1 cellular context compared by ENCODE assay signal in the genomic region with DNA sequence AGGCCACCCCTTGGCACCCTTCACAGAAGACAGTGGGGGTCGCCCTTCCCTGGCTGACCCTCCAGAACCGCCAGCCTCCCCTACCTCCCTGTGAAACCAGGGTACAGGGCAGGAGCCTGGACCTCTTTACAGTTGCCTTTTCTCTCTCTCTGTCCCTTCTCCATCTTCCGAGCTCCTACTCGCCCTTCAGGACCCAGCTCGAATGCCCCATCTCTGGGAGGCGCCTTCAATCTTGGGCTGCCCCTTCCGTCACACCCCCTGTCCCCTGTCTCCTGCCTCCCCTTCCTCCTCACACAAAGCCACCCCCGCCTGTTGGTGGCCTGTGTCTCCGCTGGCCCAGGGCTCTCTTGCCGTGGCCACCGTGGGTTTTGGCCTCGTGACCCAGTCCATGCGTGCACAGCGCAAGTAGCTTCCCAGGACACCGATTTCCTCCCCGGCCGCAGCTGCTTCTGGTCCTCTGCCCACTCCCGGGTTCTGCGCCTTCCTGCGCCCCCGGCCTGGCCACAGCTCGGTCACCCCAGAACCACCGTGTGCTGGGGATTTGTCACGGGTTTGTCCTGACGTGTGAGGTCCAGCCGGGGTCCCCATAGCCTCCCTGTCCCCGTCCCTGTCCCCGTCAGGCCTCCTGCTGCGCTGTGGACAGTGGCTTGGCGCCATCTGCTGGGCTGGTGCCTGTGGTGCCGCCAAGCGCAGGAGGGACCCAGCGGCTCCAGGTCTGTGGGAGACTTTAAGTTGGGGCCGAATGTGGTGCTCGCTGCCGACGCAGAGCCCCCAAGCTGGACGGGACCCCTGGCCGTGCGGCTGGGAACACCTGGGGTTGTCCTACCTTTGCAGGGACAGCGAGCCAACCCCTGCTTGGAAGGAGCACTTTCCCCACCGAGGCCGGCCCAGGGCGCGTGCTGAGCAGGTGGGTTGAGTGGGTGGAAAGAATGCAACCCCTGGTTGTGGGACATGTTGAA.
A peak's percentile ranks its signal among the peaks of the same experiment; 100 is the strongest.
TF ChIP-seq lines count a peak whose summit lies in the region.

No MANE protein-coding gene starts in this region.

TF ChIP-seq in WTC11, 78 proteins besides CTCF, POLR2A, EP300 and RAD21 (continued from another document and continues in another):
- TF ChIP-seq, protein P1, sequence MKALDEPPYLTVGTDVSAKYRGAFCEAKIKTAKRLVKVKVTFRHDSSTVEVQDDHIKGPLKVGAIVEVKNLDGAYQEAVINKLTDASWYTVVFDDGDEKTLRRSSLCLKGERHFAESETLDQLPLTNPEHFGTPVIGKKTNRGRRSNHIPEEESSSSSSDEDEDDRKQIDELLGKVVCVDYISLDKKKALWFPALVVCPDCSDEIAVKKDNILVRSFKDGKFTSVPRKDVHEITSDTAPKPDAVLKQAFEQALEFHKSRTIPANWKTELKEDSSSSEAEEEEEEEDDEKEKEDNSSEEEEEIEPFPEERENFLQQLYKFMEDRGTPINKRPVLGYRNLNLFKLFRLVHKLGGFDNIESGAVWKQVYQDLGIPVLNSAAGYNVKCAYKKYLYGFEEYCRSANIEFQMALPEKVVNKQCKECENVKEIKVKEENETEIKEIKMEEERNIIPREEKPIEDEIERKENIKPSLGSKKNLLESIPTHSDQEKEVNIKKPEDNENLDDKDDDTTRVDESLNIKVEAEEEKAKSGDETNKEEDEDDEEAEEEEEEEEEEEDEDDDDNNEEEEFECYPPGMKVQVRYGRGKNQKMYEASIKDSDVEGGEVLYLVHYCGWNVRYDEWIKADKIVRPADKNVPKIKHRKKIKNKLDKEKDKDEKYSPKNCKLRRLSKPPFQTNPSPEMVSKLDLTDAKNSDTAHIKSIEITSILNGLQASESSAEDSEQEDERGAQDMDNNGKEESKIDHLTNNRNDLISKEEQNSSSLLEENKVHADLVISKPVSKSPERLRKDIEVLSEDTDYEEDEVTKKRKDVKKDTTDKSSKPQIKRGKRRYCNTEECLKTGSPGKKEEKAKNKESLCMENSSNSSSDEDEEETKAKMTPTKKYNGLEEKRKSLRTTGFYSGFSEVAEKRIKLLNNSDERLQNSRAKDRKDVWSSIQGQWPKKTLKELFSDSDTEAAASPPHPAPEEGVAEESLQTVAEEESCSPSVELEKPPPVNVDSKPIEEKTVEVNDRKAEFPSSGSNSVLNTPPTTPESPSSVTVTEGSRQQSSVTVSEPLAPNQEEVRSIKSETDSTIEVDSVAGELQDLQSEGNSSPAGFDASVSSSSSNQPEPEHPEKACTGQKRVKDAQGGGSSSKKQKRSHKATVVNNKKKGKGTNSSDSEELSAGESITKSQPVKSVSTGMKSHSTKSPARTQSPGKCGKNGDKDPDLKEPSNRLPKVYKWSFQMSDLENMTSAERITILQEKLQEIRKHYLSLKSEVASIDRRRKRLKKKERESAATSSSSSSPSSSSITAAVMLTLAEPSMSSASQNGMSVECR (CRISPR knock-in tag; IDR thresholded peaks at IDR 0.05; ENCODE audit: borderline replicate concordance) = no peak
- peak; percentile 29; the same call in 1 of the 2 replicates for TF ChIP-seq GABPB1 (CRISPR knock-in tag; IDR thresholded peaks at IDR 0.05)
- TF ChIP-seq, protein P2, sequence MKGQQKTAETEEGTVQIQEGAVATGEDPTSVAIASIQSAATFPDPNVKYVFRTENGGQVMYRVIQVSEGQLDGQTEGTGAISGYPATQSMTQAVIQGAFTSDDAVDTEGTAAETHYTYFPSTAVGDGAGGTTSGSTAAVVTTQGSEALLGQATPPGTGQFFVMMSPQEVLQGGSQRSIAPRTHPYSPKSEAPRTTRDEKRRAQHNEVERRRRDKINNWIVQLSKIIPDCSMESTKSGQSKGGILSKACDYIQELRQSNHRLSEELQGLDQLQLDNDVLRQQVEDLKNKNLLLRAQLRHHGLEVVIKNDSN (CRISPR knock-in tag; IDR thresholded peaks at IDR 0.05) = no peak
- TF ChIP-seq, protein P3, sequence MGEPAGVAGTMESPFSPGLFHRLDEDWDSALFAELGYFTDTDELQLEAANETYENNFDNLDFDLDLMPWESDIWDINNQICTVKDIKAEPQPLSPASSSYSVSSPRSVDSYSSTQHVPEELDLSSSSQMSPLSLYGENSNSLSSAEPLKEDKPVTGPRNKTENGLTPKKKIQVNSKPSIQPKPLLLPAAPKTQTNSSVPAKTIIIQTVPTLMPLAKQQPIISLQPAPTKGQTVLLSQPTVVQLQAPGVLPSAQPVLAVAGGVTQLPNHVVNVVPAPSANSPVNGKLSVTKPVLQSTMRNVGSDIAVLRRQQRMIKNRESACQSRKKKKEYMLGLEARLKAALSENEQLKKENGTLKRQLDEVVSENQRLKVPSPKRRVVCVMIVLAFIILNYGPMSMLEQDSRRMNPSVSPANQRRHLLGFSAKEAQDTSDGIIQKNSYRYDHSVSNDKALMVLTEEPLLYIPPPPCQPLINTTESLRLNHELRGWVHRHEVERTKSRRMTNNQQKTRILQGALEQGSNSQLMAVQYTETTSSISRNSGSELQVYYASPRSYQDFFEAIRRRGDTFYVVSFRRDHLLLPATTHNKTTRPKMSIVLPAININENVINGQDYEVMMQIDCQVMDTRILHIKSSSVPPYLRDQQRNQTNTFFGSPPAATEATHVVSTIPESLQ (CRISPR knock-in tag; IDR thresholded peaks at IDR 0.05) = no peak
- TF ChIP-seq, protein P4, sequence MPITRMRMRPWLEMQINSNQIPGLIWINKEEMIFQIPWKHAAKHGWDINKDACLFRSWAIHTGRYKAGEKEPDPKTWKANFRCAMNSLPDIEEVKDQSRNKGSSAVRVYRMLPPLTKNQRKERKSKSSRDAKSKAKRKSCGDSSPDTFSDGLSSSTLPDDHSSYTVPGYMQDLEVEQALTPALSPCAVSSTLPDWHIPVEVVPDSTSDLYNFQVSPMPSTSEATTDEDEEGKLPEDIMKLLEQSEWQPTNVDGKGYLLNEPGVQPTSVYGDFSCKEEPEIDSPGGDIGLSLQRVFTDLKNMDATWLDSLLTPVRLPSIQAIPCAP (CRISPR knock-in tag; IDR thresholded peaks at IDR 0.05) = no peak
- TF ChIP-seq, protein P5, sequence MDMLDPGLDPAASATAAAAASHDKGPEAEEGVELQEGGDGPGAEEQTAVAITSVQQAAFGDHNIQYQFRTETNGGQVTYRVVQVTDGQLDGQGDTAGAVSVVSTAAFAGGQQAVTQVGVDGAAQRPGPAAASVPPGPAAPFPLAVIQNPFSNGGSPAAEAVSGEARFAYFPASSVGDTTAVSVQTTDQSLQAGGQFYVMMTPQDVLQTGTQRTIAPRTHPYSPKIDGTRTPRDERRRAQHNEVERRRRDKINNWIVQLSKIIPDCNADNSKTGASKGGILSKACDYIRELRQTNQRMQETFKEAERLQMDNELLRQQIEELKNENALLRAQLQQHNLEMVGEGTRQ (CRISPR knock-in tag; IDR thresholded peaks at IDR 0.05) = no peak
- TF ChIP-seq SP1 (CRISPR knock-in tag; conservative IDR thresholded peaks at IDR 0.05) = peak; percentile 37; the same call in 1 of the 2 replicates
- no peak for TF ChIP-seq ESRRA (CRISPR knock-in tag; IDR thresholded peaks at IDR 0.05; ENCODE audit: borderline replicate concordance)
- no peak for TF ChIP-seq FOXJ3 (CRISPR knock-in tag; IDR thresholded peaks at IDR 0.05; ENCODE audit: borderline replicate concordance)
- no peak for TF ChIP-seq PRRX2 (CRISPR knock-in tag; IDR thresholded peaks at IDR 0.05)
- peak; percentile 2; the same call in 1 of the 2 replicates for TF ChIP-seq ZNF423 (CRISPR knock-in tag; IDR thresholded peaks at IDR 0.05)
- TF ChIP-seq, protein P6, sequence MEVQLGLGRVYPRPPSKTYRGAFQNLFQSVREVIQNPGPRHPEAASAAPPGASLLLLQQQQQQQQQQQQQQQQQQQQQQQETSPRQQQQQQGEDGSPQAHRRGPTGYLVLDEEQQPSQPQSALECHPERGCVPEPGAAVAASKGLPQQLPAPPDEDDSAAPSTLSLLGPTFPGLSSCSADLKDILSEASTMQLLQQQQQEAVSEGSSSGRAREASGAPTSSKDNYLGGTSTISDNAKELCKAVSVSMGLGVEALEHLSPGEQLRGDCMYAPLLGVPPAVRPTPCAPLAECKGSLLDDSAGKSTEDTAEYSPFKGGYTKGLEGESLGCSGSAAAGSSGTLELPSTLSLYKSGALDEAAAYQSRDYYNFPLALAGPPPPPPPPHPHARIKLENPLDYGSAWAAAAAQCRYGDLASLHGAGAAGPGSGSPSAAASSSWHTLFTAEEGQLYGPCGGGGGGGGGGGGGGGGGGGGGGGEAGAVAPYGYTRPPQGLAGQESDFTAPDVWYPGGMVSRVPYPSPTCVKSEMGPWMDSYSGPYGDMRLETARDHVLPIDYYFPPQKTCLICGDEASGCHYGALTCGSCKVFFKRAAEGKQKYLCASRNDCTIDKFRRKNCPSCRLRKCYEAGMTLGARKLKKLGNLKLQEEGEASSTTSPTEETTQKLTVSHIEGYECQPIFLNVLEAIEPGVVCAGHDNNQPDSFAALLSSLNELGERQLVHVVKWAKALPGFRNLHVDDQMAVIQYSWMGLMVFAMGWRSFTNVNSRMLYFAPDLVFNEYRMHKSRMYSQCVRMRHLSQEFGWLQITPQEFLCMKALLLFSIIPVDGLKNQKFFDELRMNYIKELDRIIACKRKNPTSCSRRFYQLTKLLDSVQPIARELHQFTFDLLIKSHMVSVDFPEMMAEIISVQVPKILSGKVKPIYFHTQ (CRISPR knock-in tag; IDR thresholded peaks at IDR 0.05) = no peak
- TF ChIP-seq GTF2I (CRISPR knock-in tag; conservative IDR thresholded peaks at IDR 0.05) = no peak
- TF ChIP-seq SMAD4 (CRISPR knock-in tag; IDR thresholded peaks at IDR 0.05) = no peak
- no peak for TF ChIP-seq ATF1 (CRISPR knock-in tag; IDR thresholded peaks at IDR 0.05)
- no peak for TF ChIP-seq IRF2 (CRISPR knock-in tag; IDR thresholded peaks at IDR 0.05; ENCODE audit: borderline replicate concordance, low read depth)
- TF ChIP-seq, protein P7, sequence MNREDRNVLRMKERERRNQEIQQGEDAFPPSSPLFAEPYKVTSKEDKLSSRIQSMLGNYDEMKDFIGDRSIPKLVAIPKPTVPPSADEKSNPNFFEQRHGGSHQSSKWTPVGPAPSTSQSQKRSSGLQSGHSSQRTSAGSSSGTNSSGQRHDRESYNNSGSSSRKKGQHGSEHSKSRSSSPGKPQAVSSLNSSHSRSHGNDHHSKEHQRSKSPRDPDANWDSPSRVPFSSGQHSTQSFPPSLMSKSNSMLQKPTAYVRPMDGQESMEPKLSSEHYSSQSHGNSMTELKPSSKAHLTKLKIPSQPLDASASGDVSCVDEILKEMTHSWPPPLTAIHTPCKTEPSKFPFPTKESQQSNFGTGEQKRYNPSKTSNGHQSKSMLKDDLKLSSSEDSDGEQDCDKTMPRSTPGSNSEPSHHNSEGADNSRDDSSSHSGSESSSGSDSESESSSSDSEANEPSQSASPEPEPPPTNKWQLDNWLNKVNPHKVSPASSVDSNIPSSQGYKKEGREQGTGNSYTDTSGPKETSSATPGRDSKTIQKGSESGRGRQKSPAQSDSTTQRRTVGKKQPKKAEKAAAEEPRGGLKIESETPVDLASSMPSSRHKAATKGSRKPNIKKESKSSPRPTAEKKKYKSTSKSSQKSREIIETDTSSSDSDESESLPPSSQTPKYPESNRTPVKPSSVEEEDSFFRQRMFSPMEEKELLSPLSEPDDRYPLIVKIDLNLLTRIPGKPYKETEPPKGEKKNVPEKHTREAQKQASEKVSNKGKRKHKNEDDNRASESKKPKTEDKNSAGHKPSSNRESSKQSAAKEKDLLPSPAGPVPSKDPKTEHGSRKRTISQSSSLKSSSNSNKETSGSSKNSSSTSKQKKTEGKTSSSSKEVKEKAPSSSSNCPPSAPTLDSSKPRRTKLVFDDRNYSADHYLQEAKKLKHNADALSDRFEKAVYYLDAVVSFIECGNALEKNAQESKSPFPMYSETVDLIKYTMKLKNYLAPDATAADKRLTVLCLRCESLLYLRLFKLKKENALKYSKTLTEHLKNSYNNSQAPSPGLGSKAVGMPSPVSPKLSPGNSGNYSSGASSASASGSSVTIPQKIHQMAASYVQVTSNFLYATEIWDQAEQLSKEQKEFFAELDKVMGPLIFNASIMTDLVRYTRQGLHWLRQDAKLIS (CRISPR knock-in tag; IDR thresholded peaks at IDR 0.05; ENCODE audit: borderline replicate concordance) = no peak
- TF ChIP-seq, protein P8, sequence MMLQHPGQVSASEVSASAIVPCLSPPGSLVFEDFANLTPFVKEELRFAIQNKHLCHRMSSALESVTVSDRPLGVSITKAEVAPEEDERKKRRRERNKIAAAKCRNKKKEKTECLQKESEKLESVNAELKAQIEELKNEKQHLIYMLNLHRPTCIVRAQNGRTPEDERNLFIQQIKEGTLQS (CRISPR knock-in tag; conservative IDR thresholded peaks at IDR 0.05) = no peak
- TF ChIP-seq, protein P9, sequence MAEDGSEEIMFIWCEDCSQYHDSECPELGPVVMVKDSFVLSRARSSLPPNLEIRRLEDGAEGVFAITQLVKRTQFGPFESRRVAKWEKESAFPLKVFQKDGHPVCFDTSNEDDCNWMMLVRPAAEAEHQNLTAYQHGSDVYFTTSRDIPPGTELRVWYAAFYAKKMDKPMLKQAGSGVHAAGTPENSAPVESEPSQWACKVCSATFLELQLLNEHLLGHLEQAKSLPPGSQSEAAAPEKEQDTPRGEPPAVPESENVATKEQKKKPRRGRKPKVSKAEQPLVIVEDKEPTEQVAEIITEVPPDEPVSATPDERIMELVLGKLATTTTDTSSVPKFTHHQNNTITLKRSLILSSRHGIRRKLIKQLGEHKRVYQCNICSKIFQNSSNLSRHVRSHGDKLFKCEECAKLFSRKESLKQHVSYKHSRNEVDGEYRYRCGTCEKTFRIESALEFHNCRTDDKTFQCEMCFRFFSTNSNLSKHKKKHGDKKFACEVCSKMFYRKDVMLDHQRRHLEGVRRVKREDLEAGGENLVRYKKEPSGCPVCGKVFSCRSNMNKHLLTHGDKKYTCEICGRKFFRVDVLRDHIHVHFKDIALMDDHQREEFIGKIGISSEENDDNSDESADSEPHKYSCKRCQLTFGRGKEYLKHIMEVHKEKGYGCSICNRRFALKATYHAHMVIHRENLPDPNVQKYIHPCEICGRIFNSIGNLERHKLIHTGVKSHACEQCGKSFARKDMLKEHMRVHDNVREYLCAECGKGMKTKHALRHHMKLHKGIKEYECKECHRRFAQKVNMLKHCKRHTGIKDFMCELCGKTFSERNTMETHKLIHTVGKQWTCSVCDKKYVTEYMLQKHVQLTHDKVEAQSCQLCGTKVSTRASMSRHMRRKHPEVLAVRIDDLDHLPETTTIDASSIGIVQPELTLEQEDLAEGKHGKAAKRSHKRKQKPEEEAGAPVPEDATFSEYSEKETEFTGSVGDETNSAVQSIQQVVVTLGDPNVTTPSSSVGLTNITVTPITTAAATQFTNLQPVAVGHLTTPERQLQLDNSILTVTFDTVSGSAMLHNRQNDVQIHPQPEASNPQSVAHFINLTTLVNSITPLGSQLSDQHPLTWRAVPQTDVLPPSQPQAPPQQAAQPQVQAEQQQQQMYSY (CRISPR knock-in tag; IDR thresholded peaks at IDR 0.05) = no peak
- no peak for TF ChIP-seq CREM (CRISPR knock-in tag; IDR thresholded peaks at IDR 0.05)
- TF ChIP-seq GRHL2 (CRISPR knock-in tag; IDR thresholded peaks at IDR 0.05; ENCODE audit: insufficient replicate concordance, severe bottlenecking) = no peak
- TF ChIP-seq NR1H2 (CRISPR knock-in tag; IDR thresholded peaks at IDR 0.05) = no peak
- TF ChIP-seq EMX1 (CRISPR knock-in tag; IDR thresholded peaks at IDR 0.05) = no peak
- TF ChIP-seq ZBTB21 (CRISPR knock-in tag; IDR thresholded peaks at IDR 0.05; ENCODE audit: borderline replicate concordance) = no peak
- TF ChIP-seq, protein P10, sequence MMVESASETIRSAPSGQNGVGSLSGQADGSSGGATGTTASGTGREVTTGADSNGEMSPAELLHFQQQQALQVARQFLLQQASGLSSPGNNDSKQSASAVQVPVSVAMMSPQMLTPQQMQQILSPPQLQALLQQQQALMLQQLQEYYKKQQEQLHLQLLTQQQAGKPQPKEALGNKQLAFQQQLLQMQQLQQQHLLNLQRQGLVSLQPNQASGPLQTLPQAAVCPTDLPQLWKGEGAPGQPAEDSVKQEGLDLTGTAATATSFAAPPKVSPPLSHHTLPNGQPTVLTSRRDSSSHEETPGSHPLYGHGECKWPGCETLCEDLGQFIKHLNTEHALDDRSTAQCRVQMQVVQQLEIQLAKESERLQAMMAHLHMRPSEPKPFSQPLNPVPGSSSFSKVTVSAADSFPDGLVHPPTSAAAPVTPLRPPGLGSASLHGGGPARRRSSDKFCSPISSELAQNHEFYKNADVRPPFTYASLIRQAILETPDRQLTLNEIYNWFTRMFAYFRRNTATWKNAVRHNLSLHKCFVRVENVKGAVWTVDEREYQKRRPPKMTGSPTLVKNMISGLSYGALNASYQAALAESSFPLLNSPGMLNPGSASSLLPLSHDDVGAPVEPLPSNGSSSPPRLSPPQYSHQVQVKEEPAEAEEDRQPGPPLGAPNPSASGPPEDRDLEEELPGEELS (CRISPR knock-in tag; IDR thresholded peaks at IDR 0.05) = 0 out of 2 replicates have a peak, but pooled peaks have one; percentile 22
